Comparison of ENCODE assay signal across 12 cellular contexts in the genomic region with DNA sequence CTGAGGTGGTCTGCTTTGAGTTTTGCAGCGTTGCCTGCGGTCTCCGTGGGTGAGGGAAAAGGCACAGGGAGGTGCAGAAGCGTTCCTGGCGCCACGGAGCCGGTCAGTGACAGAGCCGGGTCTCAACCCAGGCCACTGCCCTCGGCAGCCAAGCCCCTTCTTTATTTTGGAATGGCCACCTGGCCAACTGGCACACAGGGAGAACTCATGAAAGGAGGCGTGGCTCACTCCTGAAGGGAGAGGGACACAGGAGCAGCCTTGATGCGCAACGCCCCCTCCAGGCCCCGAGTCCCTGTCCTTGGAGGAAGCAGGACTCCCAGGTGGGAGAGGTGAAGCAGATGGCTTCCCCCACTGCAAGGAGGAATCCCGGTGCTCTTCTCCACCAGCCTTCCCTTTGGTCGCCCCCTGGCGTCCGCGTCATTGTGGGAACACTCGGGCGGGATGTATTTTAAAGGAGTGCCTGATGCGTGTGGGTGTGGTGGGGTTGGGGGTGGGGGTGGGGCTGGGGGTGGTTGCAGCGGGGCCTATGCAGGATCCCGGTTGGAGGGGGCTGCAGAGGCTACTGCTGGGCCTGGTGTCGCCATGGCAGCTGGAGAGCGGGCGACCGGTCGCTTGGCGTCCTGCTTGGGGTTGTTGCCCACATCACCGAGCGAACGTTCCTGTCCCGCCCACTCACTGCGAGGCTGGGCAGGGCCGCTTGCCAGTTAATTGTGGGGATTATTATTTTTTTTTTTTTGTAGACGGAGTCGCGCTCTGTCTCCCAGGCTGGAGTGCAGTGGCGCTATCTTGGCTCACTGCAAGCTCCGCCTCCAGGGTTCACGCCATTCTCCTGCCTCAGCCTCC. TPM values are rescaled to one million over a fixed set of nuclear protein-coding genes. Genes with fewer than 3 reads are reported as not detected.
DNase-seq lines count a peak whose midpoint lies in the region; ATAC-seq and TF ChIP-seq lines count a peak whose summit lies in the region.
"Had no signal": no experiment of that assay in that cellular context is flagged by ENCODE, and none has a peak within 500 bp of the region (broad histone marks: within the 10 kb centered on the region; RNA-seq: fewer than 3 reads in every experiment).

No MANE protein-coding gene starts in this region.

- H3K4me2 ChIP-seq in osteoblast (ENCODE audit: insufficient read depth, low read length): no peak overlapping the region

- TF ChIP-seq CTCF in osteoblast (IDR thresholded peaks at IDR 0.05; ENCODE audit: extremely low read depth, low read depth, low read length): no peak

- no peaks in the 10 kb centered on the region for H3K27me3 ChIP-seq in iPS-15b (ENCODE audit: control insufficient read depth, insufficient read depth, low read length)
- no peaks in the 10 kb centered on the region for H3K27me3 ChIP-seq in osteoblast (ENCODE audit: insufficient read depth, low read length)
- H3K27me3 ChIP-seq: body of pancreas had no signal

- ATAC-seq in left ventricle myocardium superior (no peak), Right ventricle myocardium superior (ENCODE audit: poor library complexity) (no peak), GM19324 (IDR thresholded peaks at IDR 0.05; ENCODE audit: low FRiP score, unreplicated experiment) (no peak)
- ATAC-seq in activated CD8-positive, alpha-beta T cell treated with anti-CD3 and anti-CD28 coated beads, Interleukin-2, amount 10 ng/mL, durations not matched to agents 7 days and 5 days: no peak
- ATAC-seq: body of pancreas had no signal

- H3K27me3 Mint-ChIP-seq in activated CD8-positive, alpha-beta T cell treated with anti-CD3 and anti-CD28 coated beads, Interleukin-2, amount 10 ng/mL, durations not matched to agents 7 days and 5 days (ENCODE audit: low read depth): no peaks in the 10 kb centered on the region
- no peaks in the 10 kb centered on the region for H3K27me3 Mint-ChIP-seq in activated CD4-positive, alpha-beta memory T cell treated with anti-CD3 and anti-CD28 coated beads for 36 hours

- H3K9me3 Mint-ChIP-seq in activated CD8-positive, alpha-beta T cell treated with anti-CD3 and anti-CD28 coated beads, Interleukin-2, amount 10 ng/mL, durations not matched to agents 7 days and 5 days (ENCODE audit: insufficient read depth): no peaks in the 10 kb centered on the region
- no peaks in the 10 kb centered on the region for H3K9me3 Mint-ChIP-seq in activated CD4-positive, alpha-beta memory T cell treated with anti-CD3 and anti-CD28 coated beads for 36 hours

- no peak overlapping the region for H2AFZ ChIP-seq in osteoblast (ENCODE audit: low read length)

- intact Hi-C loops in left ventricle myocardium superior (cut with micrococcal nuclease): no loop called here
- intact Hi-C loops in Right ventricle myocardium superior (cut with DNase I): no loop called here
- intact Hi-C loops in activated CD4-positive, alpha-beta memory T cell treated with anti-CD3 and anti-CD28 coated beads for 36 hours (cut with micrococcal nuclease): no loop called here

- H3K4me1 ChIP-seq in iPS-15b (ENCODE audit: control insufficient read depth, insufficient read depth, low read length): peaks cover 4% of the 10 kb centered on the region
- no peaks in the 10 kb centered on the region for H3K4me1 ChIP-seq in osteoblast (ENCODE audit: insufficient read depth, low read length)

- peak overlapping the region; percentile 71 for H3K4me3 Mint-ChIP-seq in activated CD8-positive, alpha-beta T cell treated with anti-CD3 and anti-CD28 coated beads, Interleukin-2, amount 10 ng/mL, durations not matched to agents 7 days and 5 days
- H3K4me3 Mint-ChIP-seq in activated CD4-positive, alpha-beta memory T cell treated with anti-CD3 and anti-CD28 coated beads for 36 hours: no peak overlapping the region
- H3K4me3 Mint-ChIP-seq: naive B cell had no signal

- H3K4me3 ChIP-seq in iPS-15b (ENCODE audit: low read depth, low read length) (peak overlapping the region; percentile 52), osteoblast (ENCODE audit: insufficient read depth, low read length) (no peak overlapping the region)
- H3K4me3 ChIP-seq: body of pancreas had no signal

- H3K36me3 ChIP-seq in iPS-15b (ENCODE audit: control insufficient read depth, insufficient read depth, low read length) (no peaks in the 10 kb centered on the region), osteoblast (ENCODE audit: insufficient read depth, low read length) (no peaks in the 10 kb centered on the region)

- no peak overlapping the region for H3K27ac Mint-ChIP-seq in activated CD8-positive, alpha-beta T cell treated with anti-CD3 and anti-CD28 coated beads, Interleukin-2, amount 10 ng/mL, durations not matched to agents 7 days and 5 days
- no peak overlapping the region for H3K27ac Mint-ChIP-seq in activated CD4-positive, alpha-beta memory T cell treated with anti-CD3 and anti-CD28 coated beads for 36 hours
- H3K27ac Mint-ChIP-seq: naive B cell had no signal

- H3K9me3 ChIP-seq in iPS-15b (ENCODE audit: control insufficient read depth, insufficient read depth, low read length) (no peaks in the 10 kb centered on the region), osteoblast (ENCODE audit: low read depth, low read length) (no peaks in the 10 kb centered on the region)
- H3K9me3 ChIP-seq: body of pancreas had no signal

- H3K79me2 ChIP-seq in osteoblast (ENCODE audit: insufficient read depth, low read length): no peaks in the 10 kb centered on the region

- POLR2A ChIA-PET in activated CD8-positive, alpha-beta T cell treated with anti-CD3 and anti-CD28 coated beads, Interleukin-2, amount 10 ng/mL, durations not matched to agents 7 days and 5 days (lab: Charles Lee): interaction anchor here (1.2 kb wide), 1 partner anchor 56 kb away, joined by 3 read pairs; no protein-coding TSS in a partner anchor
- POLR2A ChIA-PET in activated CD4-positive, alpha-beta memory T cell treated with anti-CD3 and anti-CD28 coated beads for 36 hours (lab: Charles Lee): no interaction called here

- CTCF ChIA-PET in activated CD8-positive, alpha-beta T cell treated with anti-CD3 and anti-CD28 coated beads, Interleukin-2, amount 10 ng/mL, durations not matched to agents 7 days and 5 days (lab: Charles Lee): interaction anchor here (0.8 to 4.6 kb wide), 3 partner anchors 18 to 172 kb away, joined by 5 to 46 read pairs (median 5); no protein-coding TSS in a partner anchor
- CTCF ChIA-PET in activated CD4-positive, alpha-beta memory T cell treated with anti-CD3 and anti-CD28 coated beads for 36 hours (lab: Charles Lee): interaction anchor here (1.2 kb wide), 1 partner anchor 57 kb away, joined by 3 read pairs; no protein-coding TSS in a partner anchor

- peak overlapping the region; percentile 54 for H3K9ac ChIP-seq in iPS-15b (ENCODE audit: low read depth, low read length)

- H3K36me3 Mint-ChIP-seq in activated CD8-positive, alpha-beta T cell treated with anti-CD3 and anti-CD28 coated beads, Interleukin-2, amount 10 ng/mL, durations not matched to agents 7 days and 5 days (ENCODE audit: low read depth): peaks cover 15% of the 10 kb centered on the region
- H3K36me3 Mint-ChIP-seq in activated CD4-positive, alpha-beta memory T cell treated with anti-CD3 and anti-CD28 coated beads for 36 hours: peaks cover 2% of the 10 kb centered on the region
- H3K36me3 Mint-ChIP-seq: naive B cell had no signal

- H3K27ac ChIP-seq in osteoblast (ENCODE audit: low read depth, low read length): no peak overlapping the region
- H3K27ac ChIP-seq: body of pancreas had no signal

- H4K20me1 ChIP-seq in osteoblast (ENCODE audit: insufficient read depth, low read length): peaks cover 2% of the 10 kb centered on the region

- DNase-seq in left ventricle myocardium superior: peak; percentile 39
- DNase-seq in Right ventricle myocardium superior: no peak
- DNase-seq in activated CD8-positive, alpha-beta T cell treated with anti-CD3 and anti-CD28 coated beads, Interleukin-2, amount 10 ng/mL, durations not matched to agents 7 days and 5 days: no peak
- DNase-seq in osteoblast (ENCODE audit: insufficient read length, low spot score, missing footprints): no peak
- no peak for DNase-seq in activated CD4-positive, alpha-beta memory T cell treated with anti-CD3 and anti-CD28 coated beads for 36 hours
- DNase-seq in Ammon's horn (ENCODE audit: low spot score): no peak
- DNase-seq: body of pancreas, naive B cell, NCI-H1092, RPMI8226 had no signal

- H3K4me1 Mint-ChIP-seq in activated CD8-positive, alpha-beta T cell treated with anti-CD3 and anti-CD28 coated beads, Interleukin-2, amount 10 ng/mL, durations not matched to agents 7 days and 5 days (ENCODE audit: low read depth): peaks cover 42% of the 10 kb centered on the region
- H3K4me1 Mint-ChIP-seq in activated CD4-positive, alpha-beta memory T cell treated with anti-CD3 and anti-CD28 coated beads for 36 hours (ENCODE audit: low read depth): peaks cover 28% of the 10 kb centered on the region
- H3K4me1 Mint-ChIP-seq: naive B cell had no signal

RNA-seq across cellular contexts. Expression of gene APBA2, which starts 32.6 kb away (rescaled TPM):
- total RNA-seq in left ventricle myocardium superior (1.2 TPM), Right ventricle myocardium superior (1.9 TPM), osteoblast (6.2 and 8.8 TPM in 2 replicates)
- total RNA-seq in activated CD8-positive, alpha-beta T cell treated with anti-CD3 and anti-CD28 coated beads, Interleukin-2, amount 10 ng/mL, durations not matched to agents 7 days and 5 days: 10 to 100 TPM; 29.5 TPM
- total RNA-seq in activated CD4-positive, alpha-beta memory T cell treated with anti-CD3 and anti-CD28 coated beads for 36 hours: 1 to 10 TPM; 6.4 to 8.9 TPM
